ENCODE assay signal across 27 cellular contexts in the genomic region with DNA sequence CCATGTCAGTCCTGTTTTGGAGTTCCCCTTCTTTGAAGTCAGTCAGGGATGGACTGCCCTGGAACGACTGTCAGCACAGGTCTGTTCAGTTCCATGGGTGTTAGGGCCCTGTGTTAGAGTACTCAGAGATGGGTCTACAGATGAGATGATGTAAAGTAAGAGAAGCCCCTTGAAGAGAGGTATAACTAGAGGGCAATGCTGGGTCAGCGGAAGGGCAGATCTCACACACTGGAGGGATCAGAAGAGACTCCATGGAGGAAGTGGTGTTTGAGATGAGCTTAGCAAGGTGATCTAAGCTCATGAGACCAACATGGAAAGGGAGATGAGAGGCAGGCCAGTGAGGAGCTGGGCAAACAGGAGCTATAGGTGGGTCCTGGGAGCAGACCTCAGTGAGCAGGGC. TPM values are rescaled to one million over a fixed set of nuclear protein-coding genes. Genes with fewer than 3 reads are reported as not detected.
DNase-seq lines count a peak whose midpoint lies in the region; ATAC-seq and TF ChIP-seq lines count a peak whose summit lies in the region.
"Had no signal": no experiment of that assay in that cellular context is flagged by ENCODE, and none has a peak within 500 bp of the region (broad histone marks: within the 10 kb centered on the region; RNA-seq: fewer than 3 reads in every experiment).

No MANE protein-coding gene starts in this region.

- H3K4me3 Mint-ChIP-seq in endodermal cell, result no peak overlapping the region
- H3K4me3 Mint-ChIP-seq: CD14-positive monocyte; CD8-positive, alpha-beta memory T cell had no signal

- H4K91ac ChIP-seq in neuronal stem cell (ENCODE audit: low read depth, low read length, poor library complexity), result no peak overlapping the region

- H3K27ac ChIP-seq in BLaER1, result peak overlapping the region; percentile 87
- H3K27ac ChIP-seq in BLaER1 treated with 17β-estradiol and CSF1 and Interleukin-3, amounts not matched to agents 10 nM and 100 nM, result peak overlapping the region in 5 of 11 experiments; percentile 2 to 89 (median 52); a peak in 8 of 22 replicates
- no peak overlapping the region for H3K27ac ChIP-seq in endodermal cell (ENCODE audit: low read depth, low read length)
- H3K27ac ChIP-seq in neuronal stem cell (replicated peaks; ENCODE audit: low read length), result no peak overlapping the region
- H3K27ac ChIP-seq: RWPE1 had no signal

- no peak overlapping the region for H3K4ac ChIP-seq in neuronal stem cell (ENCODE audit: low read length)

- H3K4me1 ChIP-seq in BLaER1 (peaks cover 100% of the 10 kb centered on the region), endodermal cell (ENCODE audit: control insufficient read depth, insufficient read depth, low read length) (no peaks in the 10 kb centered on the region), neuronal stem cell (ENCODE audit: control insufficient read depth in 2 of 2, insufficient read depth in 1 of 2, low read depth in 1 of 2, low read length in 2 of 2) (no peaks in the 10 kb centered on the region)
- H3K4me1 ChIP-seq in BLaER1 treated with 17β-estradiol and CSF1 and Interleukin-3, amounts not matched to agents 10 nM and 100 nM, result peaks cover 59 to 100% (median 95%) of the 10 kb centered on the region in 10 experiments

- H2BK12ac ChIP-seq in neuronal stem cell (ENCODE audit: low read length), result no peak overlapping the region

- no peak overlapping the region for H4K8ac ChIP-seq in neuronal stem cell (ENCODE audit: low read depth, low read length)

- H2BK5ac ChIP-seq in neuronal stem cell (ENCODE audit: low read length), result peak overlapping the region; percentile 45

- peaks cover 15% of the 10 kb centered on the region for H3K27me3 Mint-ChIP-seq in endodermal cell (ENCODE audit: insufficient read depth)

- no peak overlapping the region for H3K27ac Mint-ChIP-seq in endodermal cell
- H3K27ac Mint-ChIP-seq: CD14-positive monocyte had no signal

- no peaks in the 10 kb centered on the region for H3K9me3 Mint-ChIP-seq in endodermal cell
- H3K9me3 Mint-ChIP-seq: CD8-positive, alpha-beta memory T cell had no signal

- no peak overlapping the region for H3K23ac ChIP-seq in neuronal stem cell (ENCODE audit: low read depth, low read length, poor library complexity)

- H3K14ac ChIP-seq in neuronal stem cell (ENCODE audit: low read length), result no peak overlapping the region

- H4K20me1 ChIP-seq in BLaER1, result peaks cover 2% of the 10 kb centered on the region; the same call in 1 of the 2 replicates
- H4K20me1 ChIP-seq in BLaER1 treated with 17β-estradiol and CSF1 and Interleukin-3, amounts not matched to agents 10 nM and 100 nM, result peaks cover 0 to 68% (median 0%) of the 10 kb centered on the region in 11 experiments; a peak in 8 of 22 replicates

- H3K4me2 ChIP-seq in BLaER1 (peak overlapping the region; percentile 89), neuronal stem cell (ENCODE audit: insufficient read depth, low read length, poor library complexity, severe bottlenecking) (no peak overlapping the region)
- peak overlapping the region; percentile 31 to 100 (median 87); a peak in 20 of 22 replicates for H3K4me2 ChIP-seq in BLaER1 treated with 17β-estradiol and CSF1 and Interleukin-3, amounts not matched to agents 10 nM and 100 nM

- no peaks in the 10 kb centered on the region for H3K36me3 Mint-ChIP-seq in endodermal cell (ENCODE audit: low read depth)
- H3K36me3 Mint-ChIP-seq: CD14-positive monocyte; CD8-positive, alpha-beta memory T cell had no signal

- H3K9ac ChIP-seq in BLaER1 (peak overlapping the region; percentile 13; the same call in 1 of the 2 replicates), endodermal cell (ENCODE audit: extremely low read depth, low read length, poor library complexity, severe bottlenecking) (no peak overlapping the region), neuronal stem cell (ENCODE audit: low read depth, low read length, poor library complexity) (no peak overlapping the region)
- peak overlapping the region in 1 of 11 experiments; percentile 22; a peak in 1 of 22 replicates for H3K9ac ChIP-seq in BLaER1 treated with 17β-estradiol and CSF1 and Interleukin-3, amounts not matched to agents 10 nM and 100 nM

- no peak overlapping the region for H2BK15ac ChIP-seq in neuronal stem cell (ENCODE audit: low read length)

- no peaks in the 10 kb centered on the region for H3K27me3 ChIP-seq in BLaER1
- no peaks in the 10 kb centered on the region for H3K27me3 ChIP-seq in BLaER1 treated with 17β-estradiol and CSF1 and Interleukin-3, amounts not matched to agents 10 nM and 100 nM
- no peaks in the 10 kb centered on the region for H3K27me3 ChIP-seq in endodermal cell (ENCODE audit: control insufficient read depth, insufficient read depth, low read length, poor library complexity, severe bottlenecking)
- peaks cover 0 to 77% (median 0%) of the 10 kb centered on the region in 3 experiments for H3K27me3 ChIP-seq in neuronal stem cell (ENCODE audit: control insufficient read depth in 3 of 3, insufficient read depth in 3 of 3, low read depth in 1 of 3, low read length in 3 of 3)

- DNase-seq in endodermal cell, result peak; percentile 25
- no peak for DNase-seq in neuronal stem cell (ENCODE audit: low spot score)
- no peak for DNase-seq in DMS153 treated with DMSO at 0.1 percent for 48 hours (lab: John Stamatoyannopoulos, UW; ENCODE audit: unreplicated experiment)
- no peak for DNase-seq in nucleus accumbens (lab: John Stamatoyannopoulos, UW)
- DNase-seq: CD8-positive, alpha-beta memory T cell; DMS 273 treated with DMSO at 0.1 percent for 48 hours; DMS79 treated with DMSO at 0.1 percent for 48 hours; GF-D8; NCI-H1092; NCI-H1417 treated with DMSO at 0.1 percent for 48 hours; NCI-H1694 treated with DMSO at 0.1 percent for 48 hours; NCI-H2081; NCI-H2227 treated with DMSO at 0.1 percent for 48 hours; NCI-H526 treated with DMSO at 0.1 percent for 48 hours; SHP77 had no signal

- no peaks in the 10 kb centered on the region for H3K79me1 ChIP-seq in neuronal stem cell (ENCODE audit: low read depth, low read length)

- H2AK5ac ChIP-seq in neuronal stem cell (ENCODE audit: low read depth, low read length), result peak overlapping the region; percentile 44

- no peaks in the 10 kb centered on the region for H3K4me1 Mint-ChIP-seq in endodermal cell
- H3K4me1 Mint-ChIP-seq: CD8-positive, alpha-beta memory T cell had no signal

- H3K4me3 ChIP-seq in BLaER1 (no peak overlapping the region), endodermal cell (ENCODE audit: low read length) (no peak overlapping the region), neuronal stem cell (ENCODE audit: low read length in 2 of 2) (no peak overlapping the region)
- H3K4me3 ChIP-seq in BLaER1 treated with 17β-estradiol and CSF1 and Interleukin-3, amounts not matched to agents 10 nM and 100 nM, result no peak overlapping the region

- 86 to 91% methylated on average over 2 of the region's 2 CpGs for WGBS in endodermal cell (ENCODE audit: insufficient coverage in 1 of 2, insufficient read length in 1 of 2), 2 experiments
- no CpG with 5 or more reads among the region's 2 CpGs for WGBS in neuronal stem cell (ENCODE audit: extremely low coverage in 2 of 2, insufficient read length in 2 of 2, insufficient replicate concordance in 1 of 2), 2 donors

- H3K36me3 ChIP-seq in BLaER1 (peaks cover 15% of the 10 kb centered on the region), endodermal cell (ENCODE audit: control insufficient read depth, insufficient read depth, low read length) (no peaks in the 10 kb centered on the region), neuronal stem cell (replicated peaks in 1 of 2; ENCODE audit: control insufficient read depth in 2 of 2, insufficient read depth in 2 of 2, low read length in 2 of 2) (no peaks in the 10 kb centered on the region)
- H3K36me3 ChIP-seq in BLaER1 treated with 17β-estradiol and CSF1 and Interleukin-3, amounts not matched to agents 10 nM and 100 nM, result peaks cover 0 to 14% (median 0%) of the 10 kb centered on the region in 11 experiments; a peak in 4 of 22 replicates

- ATAC-seq in HG02763 (IDR thresholded peaks at IDR 0.05; ENCODE audit: unreplicated experiment) (no peak), HG02759 (IDR thresholded peaks at IDR 0.05; ENCODE audit: unreplicated experiment) (no peak)
- ATAC-seq: HCT116, Panc1 had no signal

- H3K9me3 ChIP-seq in BLaER1, result no peaks in the 10 kb centered on the region
- no peaks in the 10 kb centered on the region for H3K9me3 ChIP-seq in BLaER1 treated with 17β-estradiol and CSF1 and Interleukin-3, amounts not matched to agents 10 nM and 100 nM (replicated peaks in 1 of 11)
- no peaks in the 10 kb centered on the region for H3K9me3 ChIP-seq in endodermal cell (ENCODE audit: control insufficient read depth, low read length)
- H3K9me3 ChIP-seq in neuronal stem cell (replicated peaks in 1 of 2; ENCODE audit: control insufficient read depth in 2 of 2, insufficient read depth in 1 of 2, low read depth in 1 of 2, low read length in 2 of 2), result no peaks in the 10 kb centered on the region

- no peak overlapping the region for H2BK120ac ChIP-seq in neuronal stem cell (ENCODE audit: low read depth, low read length)

- H3K18ac ChIP-seq in neuronal stem cell (ENCODE audit: low read length), result no peak overlapping the region

- no peak for TF ChIP-seq CTCF in endodermal cell (conservative IDR thresholded peaks at IDR 0.05)

- no peak overlapping the region for H2AFZ ChIP-seq in neuronal stem cell (ENCODE audit: low read length)

RNA-seq across cellular contexts. Expression of gene PPFIA4, which starts 7.6 kb away (rescaled TPM):
- total RNA-seq in endodermal cell, result 10 to 100 TPM in 1 of 2 donors, 1 to 10 TPM in 1; 8.4 to 12.1 TPM
- 10.6 TPM for polyA plus RNA-seq in endodermal cell (2013, experiment 1 of 2)
- 9.6 TPM for polyA plus RNA-seq in endodermal cell (2013, experiment 2 of 2)
- polyA plus RNA-seq in neuronal stem cell (2013, experiment 1 of 2), result 2.6 TPM
- 2.8 TPM for polyA plus RNA-seq in neuronal stem cell (2013, experiment 2 of 2)
- polyA plus RNA-seq: CD8-positive, alpha-beta memory T cell had no signal

RNA-seq across cellular contexts. Expression of gene TMEM183A, which starts 26.7 kb away (rescaled TPM):
- 10 to 100 TPM; 88.9 to 89.7 TPM for total RNA-seq in endodermal cell
- polyA plus RNA-seq in endodermal cell (2013, experiment 1 of 2), result 76.9 TPM
- polyA plus RNA-seq in endodermal cell (2013, experiment 2 of 2), result 71.9 TPM
- 63.8 TPM for polyA plus RNA-seq in neuronal stem cell (2013, experiment 1 of 2)
- polyA plus RNA-seq in neuronal stem cell (2013, experiment 2 of 2), result 62.6 TPM

RNA-seq across cellular contexts. Expression of gene MYOG, which starts 51.9 kb away (rescaled TPM):
- not detected for total RNA-seq in endodermal cell
- not detected for polyA plus RNA-seq in endodermal cell (2013, experiment 1 of 2)
- polyA plus RNA-seq in endodermal cell (2013, experiment 2 of 2), result not detected
- polyA plus RNA-seq in neuronal stem cell (2013, experiment 1 of 2), result 0.04 TPM
- 0.06 TPM for polyA plus RNA-seq in neuronal stem cell (2013, experiment 2 of 2)
- total RNA-seq: A673; CD8-positive, alpha-beta memory T cell; H1; HT-29; NCI-H460 had no signal
- polyA plus RNA-seq: CD14-positive monocyte; CD8-positive, alpha-beta memory T cell; H1 had no signal
